Comparison of ENCODE assay signal across 23 cellular contexts in the genomic region with DNA sequence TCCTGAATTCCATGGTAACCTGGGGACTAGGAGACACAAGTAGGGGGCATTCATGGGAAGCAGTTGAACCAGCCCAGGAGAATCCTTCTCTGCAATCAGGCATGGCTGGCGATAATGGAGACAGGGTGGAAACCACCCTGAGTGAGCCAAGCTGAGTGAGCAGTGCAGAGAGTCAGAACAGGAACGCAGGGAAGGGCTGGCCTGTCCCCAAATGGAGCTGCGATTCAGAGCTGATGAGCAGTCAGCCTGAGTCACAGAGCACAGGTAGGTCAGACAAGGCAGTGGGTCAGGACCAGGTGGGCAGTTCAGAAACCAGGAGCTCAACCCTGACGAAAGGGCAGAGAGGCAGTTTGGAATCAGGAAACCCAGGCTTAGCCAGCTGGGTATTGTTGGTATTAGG.
A peak's percentile ranks its signal among the peaks of the same experiment; 100 is the strongest.
DNase-seq lines count a peak whose midpoint lies in the region; ATAC-seq, FAIRE-seq and TF ChIP-seq lines count a peak whose summit lies in the region.
"Had no signal": no experiment of that assay in that cellular context is flagged by ENCODE, and none has a peak within 500 bp of the region (broad histone marks: within the 10 kb centered on the region; RNA-seq: fewer than 3 reads in every experiment).

No MANE protein-coding gene starts in this region.

- no TSS peak for BruUV-seq in IMR-90 (replicated peaks; lab: Mats Ljungman, UMichigan)

- no peak overlapping the region for H2BK20ac ChIP-seq in IMR-90 (ENCODE audit: low read depth, low read length)
- H2BK20ac ChIP-seq in H1 (ENCODE audit: low read length): peak overlapping the region; percentile 97

- H2AK5ac ChIP-seq in IMR-90 (ENCODE audit: low read depth, low read length): peak overlapping the region; percentile 86
- 0 out of 2 replicates have a peak overlapping the region, but pooled peaks have one; percentile 48 for H2AK5ac ChIP-seq in H1 (ENCODE audit: low read depth, low read length)
- H2AK5ac ChIP-seq in neuronal stem cell (ENCODE audit: low read depth, low read length): peak overlapping the region; percentile 47

- 75% methylated on average over 2 of the region's 4 CpGs; no CpG with 5 or more reads in 1 of the 2 experiments for WGBS in IMR-90 (ENCODE audit: extremely low coverage in 2 of 2, insufficient read length in 1 of 2), 2 experiments
- WGBS in H1 (ENCODE audit: extremely low coverage in 1 of 2, insufficient coverage in 1 of 2, insufficient read length in 1 of 2, insufficient replicate concordance in 2 of 2, low coverage in 1 of 2, low lambda C conversion rate in 2 of 2, missing lambda C conversion rate in 1 of 2), 2 experiments: 93% methylated on average over 4 of the region's 4 CpGs; no CpG with 5 or more reads in 1 of the 2 experiments
- no CpG with 5 or more reads among the region's 4 CpGs for WGBS in neuronal stem cell (ENCODE audit: extremely low coverage in 2 of 2, insufficient read length in 2 of 2, insufficient replicate concordance in 1 of 2), 2 donors

- H3K4me1 ChIP-seq in IMR-90 (ENCODE audit: control insufficient read depth, insufficient read depth, low read length) (peaks cover 8% of the 10 kb centered on the region), H1 (replicated peaks in 1 of 4; ENCODE audit: control insufficient read depth in 3 of 4, insufficient read depth in 4 of 4, low read length in 3 of 4) (peaks cover 0 to 16% (median 1%) of the 10 kb centered on the region in 4 experiments; a peak in 2 of 7 replicates), neuronal stem cell (ENCODE audit: control insufficient read depth in 2 of 2, insufficient read depth in 1 of 2, low read depth in 1 of 2, low read length in 2 of 2) (peaks cover 0 to 4% of the 10 kb centered on the region in 2 donors), osteoblast (ENCODE audit: insufficient read depth, low read length) (peaks cover 7% of the 10 kb centered on the region)
- H3K4me1 ChIP-seq: psoas muscle had no signal

- H2BK15ac ChIP-seq in IMR-90 (ENCODE audit: low read depth, low read length): peak overlapping the region; percentile 96; the same call in 2 of the 3 replicates
- 0 out of 2 replicates have a peak overlapping the region, but pooled peaks have one; percentile 40 for H2BK15ac ChIP-seq in H1 (ENCODE audit: low read length)
- no peak overlapping the region for H2BK15ac ChIP-seq in neuronal stem cell (ENCODE audit: low read length)

- intact Hi-C loops in IMR-90 (cut with micrococcal nuclease): no loop called here

- CTCF ChIA-PET in IMR-90 (lab: Yijun Ruan, JAX) (interaction anchor here (0.7 kb wide), 1 partner anchor 345 kb away, joined by 3 read pairs; no protein-coding TSS in a partner anchor), H1 (lab: Charles Lee; ENCODE audit: partially characterized antibody) (interaction anchor here (1.0 to 3.9 kb wide), 4 partner anchors 11 to 288 kb away, joined by 4 to 19 read pairs (median 6); no protein-coding TSS in a partner anchor)

- H2AFZ ChIP-seq in IMR-90 (replicated peaks; ENCODE audit: low read length, poor library complexity) (no peak overlapping the region), H1 (ENCODE audit: low read length) (peak overlapping the region; percentile 98), neuronal stem cell (ENCODE audit: low read length) (no peak overlapping the region), osteoblast (ENCODE audit: low read length) (no peak overlapping the region)

- peaks cover 5% of the 10 kb centered on the region for H3K9me1 ChIP-seq in IMR-90 (ENCODE audit: insufficient read depth, low read length)

- H3K79me1 ChIP-seq in IMR-90 (ENCODE audit: low read depth in 1 of 2, low read length in 2 of 2) (no peaks in the 10 kb centered on the region), H1 (ENCODE audit: low read depth, low read length) (no peaks in the 10 kb centered on the region), neuronal stem cell (ENCODE audit: low read depth, low read length) (no peaks in the 10 kb centered on the region)

- H3K4ac ChIP-seq in IMR-90 (ENCODE audit: low read depth, low read length) (0 out of 2 replicates have a peak overlapping the region, but pooled peaks have one; percentile 66), H1 (replicated peaks; ENCODE audit: insufficient read length, low read depth, low read length) (peak overlapping the region; percentile 16), neuronal stem cell (ENCODE audit: low read length) (no peak overlapping the region)

- H3K56ac ChIP-seq in IMR-90 (ENCODE audit: extremely low read depth, insufficient read depth, low read length) (no peak overlapping the region), H1 (replicated peaks; ENCODE audit: insufficient read length, low read depth, low read length) (no peak overlapping the region)

- TF ChIP-seq RAD21 in IMR-90 (IDR thresholded peaks at IDR 0.05; ENCODE audit: low read length) (no peak), H1 (IDR thresholded peaks at IDR 0.05 in 1 of 2, conservative IDR thresholded peaks at IDR 0.05 in 1 of 2; ENCODE audit: low read depth in 2 of 2, low read length in 2 of 2) (no peak)

- H4K20me1 ChIP-seq in IMR-90 (ENCODE audit: insufficient read depth, low read length) (no peaks in the 10 kb centered on the region), H1 (replicated peaks in 1 of 2; ENCODE audit: control insufficient read depth in 1 of 2, insufficient read depth in 2 of 2, low read length in 2 of 2) (no peaks in the 10 kb centered on the region), osteoblast (ENCODE audit: insufficient read depth, low read length) (no peaks in the 10 kb centered on the region)

- H3K23ac ChIP-seq in IMR-90 (ENCODE audit: low read depth, low read length) (no peak overlapping the region), H1 (ENCODE audit: insufficient read length) (no peak overlapping the region), neuronal stem cell (ENCODE audit: low read depth, low read length, poor library complexity) (peak overlapping the region; percentile 66)

- FAIRE-seq in H1 (lab: Jason Lieb, UNC): no peak
- FAIRE-seq: endometrium, GM12891 had no signal

- H2BK120ac ChIP-seq in IMR-90 (ENCODE audit: low read depth, low read length): peak overlapping the region; percentile 49; the same call in 1 of the 2 replicates
- peak overlapping the region; percentile 82 for H2BK120ac ChIP-seq in H1 (replicated peaks; ENCODE audit: low read depth, low read length)
- H2BK120ac ChIP-seq in neuronal stem cell (ENCODE audit: low read depth, low read length): no peak overlapping the region

- H3K27me3 ChIP-seq in IMR-90 (ENCODE audit: control insufficient read depth, insufficient read depth, low read length): no peaks in the 10 kb centered on the region; the same call in 1 of the 2 replicates
- no peaks in the 10 kb centered on the region for H3K27me3 ChIP-seq in H1 (replicated peaks in 1 of 4; ENCODE audit: control insufficient read depth in 3 of 4, extremely low read depth in 1 of 4, insufficient read depth in 3 of 4, low read length in 3 of 4)
- no peaks in the 10 kb centered on the region for H3K27me3 ChIP-seq in neuronal stem cell (ENCODE audit: control insufficient read depth in 3 of 3, insufficient read depth in 3 of 3, low read depth in 1 of 3, low read length in 3 of 3)
- no peaks in the 10 kb centered on the region for H3K27me3 ChIP-seq in osteoblast (ENCODE audit: insufficient read depth, low read length)
- H3K27me3 ChIP-seq: SJCRH30 had no signal

- H3K36me3 ChIP-seq in IMR-90 (ENCODE audit: control insufficient read depth, insufficient read depth, low read length): no peaks in the 10 kb centered on the region
- H3K36me3 ChIP-seq in H1 (ENCODE audit: control insufficient read depth in 2 of 4, insufficient read depth in 4 of 4, low read length in 3 of 4): no peaks in the 10 kb centered on the region
- no peaks in the 10 kb centered on the region for H3K36me3 ChIP-seq in neuronal stem cell (replicated peaks in 1 of 2; ENCODE audit: control insufficient read depth in 2 of 2, insufficient read depth in 2 of 2, low read length in 2 of 2)
- H3K36me3 ChIP-seq in osteoblast (ENCODE audit: insufficient read depth, low read length): no peaks in the 10 kb centered on the region
- H3K36me3 ChIP-seq: SJCRH30 had no signal

- H3K4me3 ChIP-seq in IMR-90 (ENCODE audit: insufficient read depth, low read depth, low read length) (no peak overlapping the region), H1 (ENCODE audit: extremely low read depth in 1 of 4, insufficient read depth in 2 of 4, low read depth in 3 of 4, low read length in 4 of 4) (no peak overlapping the region), neuronal stem cell (ENCODE audit: low read length in 2 of 2) (no peak overlapping the region), osteoblast (ENCODE audit: insufficient read depth, low read length) (no peak overlapping the region)
- H3K4me3 ChIP-seq: coronary artery, psoas muscle, SJCRH30, skin epidermis had no signal

- TF ChIP-seq POLR2A in IMR-90 (IDR thresholded peaks at IDR 0.05; ENCODE audit: low read depth, low read length) (no peak), H1 (IDR thresholded peaks at IDR 0.05; ENCODE audit: control extremely low read depth in 1 of 2, low read depth in 2 of 2, low read length in 2 of 2) (no peak)

- ATAC-seq in IMR-90 (ENCODE audit: low read depth): no peak
- ATAC-seq in GM21737 (IDR thresholded peaks at IDR 0.05; ENCODE audit: unreplicated experiment): no peak
- ATAC-seq: activated CD8-positive, alpha-beta T cell treated with anti-CD3 and anti-CD28 coated beads, Interleukin-2, amount 10 ng/mL, durations not matched to agents 7 days and 5 days; psoas muscle had no signal

- H4K8ac ChIP-seq in IMR-90 (ENCODE audit: low read depth in 2 of 2, low read length in 2 of 2) (peak overlapping the region in 1 of 2 experiments; percentile 41; a peak in 1 of 4 replicates), H1 (ENCODE audit: extremely low read depth, insufficient read depth, low read length) (no peak overlapping the region), neuronal stem cell (ENCODE audit: low read depth, low read length) (no peak overlapping the region)

- H4K91ac ChIP-seq in IMR-90 (ENCODE audit: insufficient read depth, low read depth, low read length) (peak overlapping the region; percentile 74), H1 (replicated peaks; ENCODE audit: insufficient read length, low read length) (peak overlapping the region; percentile 81), neuronal stem cell (ENCODE audit: low read depth, low read length, poor library complexity) (no peak overlapping the region)

- 0 out of 2 replicates have a peak overlapping the region, but pooled peaks have one; percentile 57 for H3K14ac ChIP-seq in IMR-90 (replicated peaks; ENCODE audit: low read depth, low read length)
- no peak overlapping the region for H3K14ac ChIP-seq in H1 (ENCODE audit: insufficient read length)
- H3K14ac ChIP-seq in neuronal stem cell (ENCODE audit: low read length): peak overlapping the region; percentile 84

- no peak overlapping the region for H2BK5ac ChIP-seq in IMR-90 (ENCODE audit: low read depth, low read length, poor library complexity, severe bottlenecking)
- peak overlapping the region; percentile 77; the same call in 1 of the 2 replicates for H2BK5ac ChIP-seq in H1 (ENCODE audit: low read depth, low read length)
- H2BK5ac ChIP-seq in neuronal stem cell (ENCODE audit: low read length): no peak overlapping the region

- in situ Hi-C loops in IMR-90 (cut with MboI; ENCODE audit: low sequenced_read_pairs): loop anchor here (10.0 kb wide), 1 partner anchor 491 kb away; no protein-coding TSS in a partner anchor

- no peak overlapping the region for H3K4me2 ChIP-seq in IMR-90 (ENCODE audit: low read depth, low read length)
- H3K4me2 ChIP-seq in H1 (ENCODE audit: insufficient read depth in 1 of 2, low read depth in 2 of 2, low read length in 2 of 2): no peak overlapping the region
- no peak overlapping the region for H3K4me2 ChIP-seq in neuronal stem cell (ENCODE audit: insufficient read depth, low read length, poor library complexity, severe bottlenecking)
- no peak overlapping the region for H3K4me2 ChIP-seq in osteoblast (ENCODE audit: insufficient read depth, low read length)

- TF ChIP-seq EP300 in H1 (IDR thresholded peaks at IDR 0.05; ENCODE audit: borderline replicate concordance in 1 of 2, low read depth in 2 of 2, low read length in 2 of 2): no peak

- no peaks in the 10 kb centered on the region for H3K79me2 ChIP-seq in H1 (ENCODE audit: control insufficient read depth in 1 of 2, insufficient read depth in 2 of 2, low read length in 2 of 2)
- no peaks in the 10 kb centered on the region for H3K79me2 ChIP-seq in osteoblast (ENCODE audit: insufficient read depth, low read length)

- H2AK9ac ChIP-seq in IMR-90 (replicated peaks; ENCODE audit: low read depth, low read length, poor library complexity): no peak overlapping the region

- peak overlapping the region; percentile 8; the same call in 1 of the 2 replicates for H4K5ac ChIP-seq in IMR-90 (ENCODE audit: low read depth, low read length)
- peak overlapping the region; percentile 23 for H4K5ac ChIP-seq in H1 (ENCODE audit: insufficient read length, low read depth, low read length)

- H3K9ac ChIP-seq in IMR-90 (ENCODE audit: low read depth, low read length): no peak overlapping the region
- H3K9ac ChIP-seq in H1 (replicated peaks in 1 of 4; ENCODE audit: extremely low read depth in 1 of 4, low read depth in 3 of 4, low read length in 3 of 4): no peak overlapping the region
- no peak overlapping the region for H3K9ac ChIP-seq in neuronal stem cell (ENCODE audit: low read depth, low read length, poor library complexity)

- no peak for TF ChIP-seq CTCF in IMR-90 (conservative IDR thresholded peaks at IDR 0.05; ENCODE audit: low read depth, low read length)
- TF ChIP-seq CTCF in H1 (IDR thresholded peaks at IDR 0.05; ENCODE audit: control extremely low read depth in 1 of 3, insufficient read depth in 1 of 3, low read depth in 1 of 3, low read length in 3 of 3): no peak
- TF ChIP-seq CTCF in osteoblast (IDR thresholded peaks at IDR 0.05; ENCODE audit: extremely low read depth, low read depth, low read length): no peak

- H2BK12ac ChIP-seq in H1 (ENCODE audit: low read depth, low read length) (peak overlapping the region; percentile 98; the same call in 1 of the 2 replicates), neuronal stem cell (ENCODE audit: low read length) (no peak overlapping the region)

- H3K23me2 ChIP-seq in H1 (ENCODE audit: low read depth, low read length): no peaks in the 10 kb centered on the region

- H3K18ac ChIP-seq in IMR-90 (ENCODE audit: low read depth, low read length) (peak overlapping the region; percentile 78), H1 (ENCODE audit: extremely low read depth, low read length) (peak overlapping the region; percentile 72), neuronal stem cell (ENCODE audit: low read length) (peak overlapping the region; percentile 31)

- dilution Hi-C loops in IMR-90 (cut with HindIII; ENCODE audit: low sequenced_read_pairs, unreplicated experiment): no loop called here

- H3K9me3 ChIP-seq in IMR-90 (ENCODE audit: control insufficient read depth, insufficient read depth, low read length) (no peaks in the 10 kb centered on the region), H1 (ENCODE audit: insufficient read depth in 2 of 2, low read depth in 1 of 2, low read length in 1 of 2) (no peaks in the 10 kb centered on the region), neuronal stem cell (replicated peaks in 1 of 2; ENCODE audit: control insufficient read depth in 2 of 2, insufficient read depth in 1 of 2, low read depth in 1 of 2, low read length in 2 of 2) (no peaks in the 10 kb centered on the region), osteoblast (ENCODE audit: low read depth, low read length) (no peaks in the 10 kb centered on the region)
- H3K9me3 ChIP-seq: psoas muscle, SJCRH30 had no signal

- POLR2A ChIA-PET in IMR-90 (lab: Charles Lee; ENCODE audit: unreplicated experiment): no interaction called here
- POLR2A ChIA-PET in H1 (lab: Charles Lee; ENCODE audit: partially characterized antibody): no interaction called here

- DNase-seq in activated CD4-positive, alpha-beta T cell treated with anti-CD3 and anti-CD28 coated beads for 48 hours: peak; percentile 14
- DNase-seq in activated CD4-positive, alpha-beta T cell treated with anti-CD3 and anti-CD28 coated beads, Interleukin-2, amount 50 U/mL, for 4 hours: no peak
- DNase-seq in IMR-90 (no peak), H1 (ENCODE audit: low read depth in 1 of 2, low spot score in 2 of 2) (no peak), neuronal stem cell (ENCODE audit: low spot score) (no peak), NCI-H2171 treated with DMSO at 0.1 percent for 48 hours (lab: John Stamatoyannopoulos, UW) (no peak), osteoblast (ENCODE audit: insufficient read length, low spot score, missing footprints) (no peak)
- DNase-seq: activated CD8-positive, alpha-beta T cell treated with anti-CD3 and anti-CD28 coated beads, Interleukin-2, amount 10 ng/mL, durations not matched to agents 7 days and 5 days; activated T-cell treated with anti-CD3 and anti-CD28 coated beads, Interleukin-2, amount 50 U/mL, for 24 hours; DMS153; hippocampal formation; NCI-H1417 treated with DMSO at 0.1 percent for 48 hours; NCI-H526; nephron progenitor cell; psoas muscle; SJCRH30; stimulated activated CD4-positive, alpha-beta T cell treated with anti-CD3 and anti-CD28 coated beads, Interleukin-2, amount 100 ng/mL, for 48 hours had no signal

- H3K27ac ChIP-seq in IMR-90 (ENCODE audit: insufficient read depth, low read length): no peak overlapping the region; the same call in 1 of the 2 replicates
- no peak overlapping the region for H3K27ac ChIP-seq in H1 (ENCODE audit: low read depth, low read length)
- H3K27ac ChIP-seq in neuronal stem cell (replicated peaks; ENCODE audit: low read length): no peak overlapping the region
- no peak overlapping the region for H3K27ac ChIP-seq in osteoblast (ENCODE audit: low read depth, low read length)
- H3K27ac ChIP-seq: C4-2B, coronary artery, psoas muscle, SJCRH30, skin epidermis had no signal
